9 cellular contexts compared by ENCODE assay signal in genomic region chr4:132123870-132124623, GRCh38.
DNase-seq lines count a peak whose midpoint lies in the region; ATAC-seq and TF ChIP-seq lines count a peak whose summit lies in the region.
"Had no signal": no experiment of that assay in that cellular context is flagged by ENCODE, and none has a peak within 500 bp of the region (broad histone marks: within the 10 kb centered on the region; RNA-seq: fewer than 3 reads in every experiment).

No MANE protein-coding gene starts in this region.

- H3K9ac ChIP-seq in HUES6 (ENCODE audit: low read length), result peak overlapping the region; percentile 93

- no peaks in the 10 kb centered on the region for H3K9me3 Mint-ChIP-seq in CD8-positive, alpha-beta T cell
- H3K9me3 Mint-ChIP-seq in central memory CD8-positive, alpha-beta T cell, result peaks cover 35% of the 10 kb centered on the region

- H3K4me1 ChIP-seq in CD8-positive, alpha-beta T cell (ENCODE audit: insufficient read depth, low read length), result no peaks in the 10 kb centered on the region
- H3K4me1 ChIP-seq in HUES6 (ENCODE audit: control insufficient read depth, insufficient read depth, low read length), result peaks cover 31% of the 10 kb centered on the region
- no peaks in the 10 kb centered on the region for H3K4me1 ChIP-seq in psoas muscle

- CTCF ChIA-PET in CD8-positive, alpha-beta T cell (lab: Charles Lee), result no interaction called here

- no peak overlapping the region for H3K27ac ChIP-seq in CD8-positive, alpha-beta T cell (ENCODE audit: low read depth, low read length)
- H3K27ac ChIP-seq in HUES6 (ENCODE audit: low read depth, low read length), result peak overlapping the region; percentile 87
- H3K27ac ChIP-seq in psoas muscle, result no peak overlapping the region

- H3K27me3 Mint-ChIP-seq in CD8-positive, alpha-beta T cell (ENCODE audit: low read depth), result no peaks in the 10 kb centered on the region
- no peaks in the 10 kb centered on the region for H3K27me3 Mint-ChIP-seq in central memory CD8-positive, alpha-beta T cell

- peak overlapping the region; percentile 70 for H3K27ac Mint-ChIP-seq in CD8-positive, alpha-beta T cell
- no peak overlapping the region for H3K27ac Mint-ChIP-seq in central memory CD8-positive, alpha-beta T cell (ENCODE audit: low read depth)

- DNase-seq in CD8-positive, alpha-beta T cell, result no peak
- no peak for DNase-seq in central memory CD8-positive, alpha-beta T cell (ENCODE audit: low spot score in 2 of 2)
- DNase-seq in NCI-H2107 (lab: John Stamatoyannopoulos, UW) (no peak), medulla oblongata (ENCODE audit: extremely low spot score) (no peak), psoas muscle (no peak), AML-193 (lab: John Stamatoyannopoulos, UW) (no peak)
- DNase-seq: NCI-H1092 treated with DMSO at 0.1 percent for 48 hours had no signal

- TF ChIP-seq CTCF in CD8-positive, alpha-beta T cell (IDR thresholded peaks at IDR 0.05), result no peak
- no peak for TF ChIP-seq CTCF in psoas muscle (IDR thresholded peaks at IDR 0.05)

- no peaks in the 10 kb centered on the region for H3K36me3 ChIP-seq in CD8-positive, alpha-beta T cell (ENCODE audit: insufficient read depth, low read length)
- peaks cover 6% of the 10 kb centered on the region; the same call in 1 of the 2 replicates for H3K36me3 ChIP-seq in HUES6 (ENCODE audit: control insufficient read depth, insufficient read depth, low read length)
- no peaks in the 10 kb centered on the region for H3K36me3 ChIP-seq in psoas muscle (ENCODE audit: insufficient read depth in 1 of 2, low read depth in 1 of 2)

- H3K4me3 Mint-ChIP-seq in CD8-positive, alpha-beta T cell, result peak overlapping the region; percentile 61
- H3K4me3 Mint-ChIP-seq in central memory CD8-positive, alpha-beta T cell, result peak overlapping the region; percentile 52

- no peak overlapping the region for H3K4me3 ChIP-seq in CD8-positive, alpha-beta T cell (ENCODE audit: low read depth, low read length)
- H3K4me3 ChIP-seq in HUES6 (ENCODE audit: low read depth, low read length), result peak overlapping the region; percentile 56
- no peak overlapping the region for H3K4me3 ChIP-seq in psoas muscle

- no peaks in the 10 kb centered on the region for H3K27me3 ChIP-seq in CD8-positive, alpha-beta T cell (ENCODE audit: insufficient read depth, low read length)
- no peaks in the 10 kb centered on the region for H3K27me3 ChIP-seq in HUES6 (ENCODE audit: control insufficient read depth, insufficient read depth, low read length)
- no peaks in the 10 kb centered on the region for H3K27me3 ChIP-seq in psoas muscle (ENCODE audit: insufficient read depth in 3 of 3, low read length in 2 of 3)

- no peaks in the 10 kb centered on the region for H3K9me3 ChIP-seq in CD8-positive, alpha-beta T cell (ENCODE audit: low read length)
- H3K9me3 ChIP-seq in HUES6 (ENCODE audit: control insufficient read depth, insufficient read depth, low read depth, low read length) (0 out of 2 replicates have a peak, but pooled peaks cover 3% of the 10 kb centered on the region), psoas muscle (no peaks in the 10 kb centered on the region)

- WGBS in psoas muscle, 3 donors, result 86 to 90% (median 87%) methylated on average over 15 of the region's 15 CpGs

- intact Hi-C loops in CD8-positive, alpha-beta T cell (cut with DNase I, micrococcal nuclease), result no loop called here
- intact Hi-C loops in psoas muscle (cut with DNase I), result no loop called here

- POLR2A ChIA-PET in CD8-positive, alpha-beta T cell (lab: Charles Lee), result no interaction called here

- no peaks in the 10 kb centered on the region for H3K4me1 Mint-ChIP-seq in CD8-positive, alpha-beta T cell (ENCODE audit: low read depth)
- H3K4me1 Mint-ChIP-seq in central memory CD8-positive, alpha-beta T cell, result no peaks in the 10 kb centered on the region

- no peak for ATAC-seq in CD8-positive, alpha-beta T cell
- peak; percentile 55 for ATAC-seq in GM21515 (IDR thresholded peaks at IDR 0.05; ENCODE audit: unreplicated experiment)
- no peak for ATAC-seq in central memory CD8-positive, alpha-beta T cell (replicated peaks; ENCODE audit: extremely low read depth, poor library complexity, severe bottlenecking)
- no peak for ATAC-seq in psoas muscle

- H3K36me3 Mint-ChIP-seq in CD8-positive, alpha-beta T cell, result no peaks in the 10 kb centered on the region
- peaks cover 3% of the 10 kb centered on the region for H3K36me3 Mint-ChIP-seq in central memory CD8-positive, alpha-beta T cell (ENCODE audit: insufficient read depth)
